26 cellular contexts compared by ENCODE assay signal in genomic region chr12:113994051-113994450, GRCh38. TPM values are rescaled to one million over a fixed set of nuclear protein-coding genes. Genes with fewer than 3 reads are reported as not detected.
DNase-seq lines count a peak whose midpoint lies in the region.
"Had no signal": no experiment of that assay in that cellular context is flagged by ENCODE, and none has a peak within 500 bp of the region (broad histone marks: within the 10 kb centered on the region; RNA-seq: fewer than 3 reads in every experiment).

No MANE protein-coding gene starts in this region.

- no peak overlapping the region for H2BK5ac ChIP-seq in mesenchymal stem cell (ENCODE audit: low read depth, low read length, poor library complexity, severe bottlenecking)

- H2AK5ac ChIP-seq in mesenchymal stem cell (ENCODE audit: low read length, severe bottlenecking), result no peak overlapping the region

- H2BK15ac ChIP-seq in mesenchymal stem cell (ENCODE audit: low read depth, poor library complexity, severe bottlenecking), result no peak overlapping the region

- 40% methylated on average over 1 of the region's 3 CpGs for WGBS in mesenchymal stem cell

- H3K9me3 ChIP-seq in SJSA1 (replicated peaks) (peaks cover 32% of the 10 kb centered on the region), mesenchymal stem cell (ENCODE audit: control insufficient read depth, low read length) (no peaks in the 10 kb centered on the region)
- H3K9me3 ChIP-seq: A549, BE2C, Caco-2 had no signal

- H2BK12ac ChIP-seq in mesenchymal stem cell (ENCODE audit: low read length in 2 of 2), result no peak overlapping the region

- no peak overlapping the region for H2BK120ac ChIP-seq in mesenchymal stem cell (ENCODE audit: low read depth, low read length)

- H3K4me1 ChIP-seq in SJSA1 (replicated peaks) (no peaks in the 10 kb centered on the region), mesenchymal stem cell (ENCODE audit: control insufficient read depth, insufficient read depth, low read depth, low read length) (no peaks in the 10 kb centered on the region)
- H3K4me1 ChIP-seq: A549, BE2C, Caco-2 had no signal

- H3K27me3 ChIP-seq in SJSA1 (replicated peaks) (peaks cover 99% of the 10 kb centered on the region), mesenchymal stem cell (ENCODE audit: control insufficient read depth in 1 of 2, insufficient read depth in 1 of 2, low read length in 2 of 2) (peaks cover 3 to 84% of the 10 kb centered on the region in 2 experiments)
- H3K27me3 ChIP-seq: BLaER1; BLaER1 treated with 17β-estradiol and CSF1 and Interleukin-3, amounts not matched to agents 10 nM and 100 nM had no signal

- H2AFZ ChIP-seq in mesenchymal stem cell (ENCODE audit: low read depth, low read length), result no peak overlapping the region

- H3K27ac ChIP-seq in SJSA1 (no peak overlapping the region), mesenchymal stem cell (ENCODE audit: low read length, poor library complexity, severe bottlenecking) (no peak overlapping the region)
- H3K27ac ChIP-seq: 22Rv1; A549; BLaER1; BLaER1 treated with 17β-estradiol and CSF1 and Interleukin-3, amounts not matched to agents 10 nM and 100 nM; C4-2B had no signal

- H3K79me1 ChIP-seq in mesenchymal stem cell (replicated peaks; ENCODE audit: low read length, poor library complexity, severe bottlenecking), result no peaks in the 10 kb centered on the region

- no peak overlapping the region for H3K4me2 ChIP-seq in mesenchymal stem cell (ENCODE audit: low read length, poor library complexity, severe bottlenecking)
- H3K4me2 ChIP-seq: A549; BLaER1; BLaER1 treated with 17β-estradiol and CSF1 and Interleukin-3, amounts not matched to agents 10 nM and 100 nM had no signal

- H3K9ac ChIP-seq in mesenchymal stem cell (ENCODE audit: low read length), result no peak overlapping the region
- H3K9ac ChIP-seq: BLaER1; BLaER1 treated with 17β-estradiol and CSF1 and Interleukin-3, amounts not matched to agents 10 nM and 100 nM had no signal

- no peaks in the 10 kb centered on the region for H3K36me3 ChIP-seq in SJSA1
- no peaks in the 10 kb centered on the region for H3K36me3 ChIP-seq in mesenchymal stem cell (ENCODE audit: control insufficient read depth in 1 of 2, insufficient read depth in 2 of 2, low read depth in 1 of 2, low read length in 2 of 2)
- H3K36me3 ChIP-seq: BE2C; BLaER1; BLaER1 treated with 17β-estradiol and CSF1 and Interleukin-3, amounts not matched to agents 10 nM and 100 nM had no signal

- no peak overlapping the region for H3K4me3 ChIP-seq in SJSA1
- no peak overlapping the region for H3K4me3 ChIP-seq in mesenchymal stem cell (ENCODE audit: insufficient read depth in 1 of 2, low read depth in 1 of 2, low read length in 2 of 2)
- H3K4me3 ChIP-seq: A549; BLaER1; BLaER1 treated with 17β-estradiol and CSF1 and Interleukin-3, amounts not matched to agents 10 nM and 100 nM had no signal

- H4K8ac ChIP-seq in mesenchymal stem cell (ENCODE audit: low read length), result no peak overlapping the region

- no peak overlapping the region for H3K23ac ChIP-seq in mesenchymal stem cell (ENCODE audit: low read length in 2 of 2)

- H3K18ac ChIP-seq in mesenchymal stem cell (ENCODE audit: low read depth in 1 of 2, low read length in 2 of 2), result no peak overlapping the region

- DNase-seq in SJSA1 (ENCODE audit: low read depth in 1 of 2, low spot score in 2 of 2) (peak; percentile 71 to 81), mesenchymal stem cell (no peak)
- DNase-seq: 8988T; ACHN; AML-193; BE2C; C1 segment of cervical spinal cord; Caco-2; Calu3; CD4-positive, alpha-beta memory T cell; CD4-positive, alpha-beta T cell; CD4-positive, CD25-positive, alpha-beta regulatory T cell; CD8-positive, alpha-beta memory T cell; CD8-positive, alpha-beta T cell; COR-L47; DMS 273 treated with DMSO at 0.1 percent for 48 hours; DMS53; DMS79; DMS79 treated with DMSO at 0.1 percent for 48 hours; DND-41; EL had no signal

- no peak overlapping the region for H3K14ac ChIP-seq in mesenchymal stem cell (ENCODE audit: low read length in 2 of 2)

- H4K91ac ChIP-seq in mesenchymal stem cell (ENCODE audit: low read length), result no peak overlapping the region

- no peak overlapping the region for H3K4ac ChIP-seq in mesenchymal stem cell (ENCODE audit: low read depth in 1 of 2, low read length in 2 of 2)

RNA-seq across cellular contexts. Expression of gene RBM19, which starts 27.9 kb away (rescaled TPM):
- total RNA-seq in SJSA1 (2014; rRNA removed; shearing (Covaris generic)), result 271 and 433 TPM in 2 replicates
- polyA plus RNA-seq in mesenchymal stem cell (2013, experiment 1 of 2), result 18.0 TPM
- polyA plus RNA-seq in mesenchymal stem cell (2013, experiment 2 of 2), result 17.6 TPM
